Comparison of ENCODE assay signal across 17 cellular contexts in the genomic region with DNA sequence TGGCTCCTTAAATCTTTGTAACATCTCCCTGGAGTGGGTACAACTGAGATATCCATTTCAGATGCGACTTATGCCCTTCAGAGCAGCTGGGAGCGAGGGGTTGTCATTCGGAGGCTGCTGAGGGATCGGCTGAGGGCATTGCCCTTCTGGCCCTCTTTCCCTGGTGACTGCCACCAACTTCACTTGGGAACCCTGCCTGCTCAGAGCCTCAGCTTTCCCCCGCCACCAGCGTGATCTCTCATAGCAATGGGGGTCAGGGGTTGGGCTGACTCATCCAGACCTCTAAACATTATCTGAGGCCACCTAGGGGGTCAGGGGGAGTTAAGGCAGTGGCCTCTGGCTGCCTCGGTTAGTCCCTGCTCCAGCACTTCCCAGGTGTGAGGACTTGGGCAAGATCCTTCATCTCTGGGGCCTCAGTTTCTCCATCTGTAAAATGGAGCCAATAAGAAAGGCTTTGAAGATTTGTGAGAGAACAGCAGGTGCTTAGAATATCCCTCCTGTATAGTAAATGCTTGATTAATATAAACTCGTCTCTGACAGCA. TPM values are rescaled to one million over a fixed set of nuclear protein-coding genes. Genes with fewer than 3 reads are reported as not detected.
DNase-seq lines count a peak whose midpoint lies in the region; ATAC-seq and TF ChIP-seq lines count a peak whose summit lies in the region.
"Had no signal": no experiment of that assay in that cellular context is flagged by ENCODE, and none has a peak within 500 bp of the region (broad histone marks: within the 10 kb centered on the region; RNA-seq: fewer than 3 reads in every experiment).

No MANE protein-coding gene starts in this region.

- H3K9me2 ChIP-seq in OCI-LY7 (ENCODE audit: insufficient read depth, low read length): no peaks in the 10 kb centered on the region

- DNase-seq in OCI-LY7 (ENCODE audit: low spot score): no peak
- DNase-seq in heart right ventricle: no peak
- DNase-seq in osteoblast (ENCODE audit: insufficient read length, low spot score, missing footprints): peak; percentile 66
- DNase-seq in NCI-H1048 (lab: John Stamatoyannopoulos, UW): no peak
- no peak for DNase-seq in NCI-H2107 (lab: John Stamatoyannopoulos, UW)
- DNase-seq in NCI-H1092 (lab: John Stamatoyannopoulos, UW): no peak
- DNase-seq: activated CD8-positive, alpha-beta memory T cell treated with anti-CD3 and anti-CD28 coated beads, Interleukin-2, amount 10 ng/mL, durations not matched to agents 7 days and 5 days; CD4-positive, alpha-beta T cell; effector CD8-positive, alpha-beta T cell; GOT3; NCI-H1092 treated with DMSO at 0.1 percent for 48 hours; NCI-H524; stimulated activated naive CD4-positive, alpha-beta T cell treated with Interleukin-2 at 50 U/mL for 16 hours; T-helper 9 cell had no signal

- 57 to 60% methylated on average over 8 of the region's 8 CpGs for WGBS in heart right ventricle, 2 donors

- no peaks in the 10 kb centered on the region for H4K20me1 ChIP-seq in BLaER1 treated with 17β-estradiol and CSF1 and Interleukin-3, amounts not matched to agents 10 nM and 100 nM
- no peaks in the 10 kb centered on the region for H4K20me1 ChIP-seq in OCI-LY7 (ENCODE audit: insufficient read depth, low read length)
- no peaks in the 10 kb centered on the region for H4K20me1 ChIP-seq in osteoblast (ENCODE audit: insufficient read depth, low read length)

- peak overlapping the region in 1 of 10 experiments; percentile 43; a peak in 1 of 20 replicates for H3K4me3 ChIP-seq in BLaER1 treated with 17β-estradiol and CSF1 and Interleukin-3, amounts not matched to agents 10 nM and 100 nM
- H3K4me3 ChIP-seq in OCI-LY7 (ENCODE audit: low read depth, low read length, poor library complexity, severe bottlenecking) (no peak overlapping the region), heart right ventricle (no peak overlapping the region), osteoblast (ENCODE audit: insufficient read depth, low read length) (no peak overlapping the region)

- no peak overlapping the region for H2AFZ ChIP-seq in OCI-LY7 (ENCODE audit: low read length)
- no peak overlapping the region for H2AFZ ChIP-seq in osteoblast (ENCODE audit: low read length)

- H3K79me2 ChIP-seq in OCI-LY7 (ENCODE audit: insufficient read depth, low read depth, low read length) (no peaks in the 10 kb centered on the region), osteoblast (ENCODE audit: insufficient read depth, low read length) (no peaks in the 10 kb centered on the region)

- POLR2A ChIA-PET in OCI-LY7 (lab: Charles Lee): interaction anchor here (0.6 to 1.7 kb wide), 6 partner anchors 9 to 41 kb away, joined by 3 to 7 read pairs (median 4); no protein-coding TSS in a partner anchor

- no peaks in the 10 kb centered on the region for H3K36me3 ChIP-seq in BLaER1 treated with 17β-estradiol and CSF1 and Interleukin-3, amounts not matched to agents 10 nM and 100 nM
- H3K36me3 ChIP-seq in OCI-LY7 (ENCODE audit: insufficient read depth, low read length) (no peaks in the 10 kb centered on the region), heart right ventricle (no peaks in the 10 kb centered on the region), osteoblast (ENCODE audit: insufficient read depth, low read length) (no peaks in the 10 kb centered on the region)

- TF ChIP-seq CTCF in OCI-LY7 (conservative IDR thresholded peaks at IDR 0.05; ENCODE audit: low read length) (no peak), heart right ventricle (IDR thresholded peaks at IDR 0.05) (no peak), osteoblast (IDR thresholded peaks at IDR 0.05; ENCODE audit: extremely low read depth, low read depth, low read length) (no peak)

- CTCF ChIA-PET in OCI-LY7 (lab: Charles Lee; ENCODE audit: unreplicated experiment): interaction anchor here (3.3 kb wide), 1 partner anchor 8 kb away, joined by 10 read pairs; no protein-coding TSS in a partner anchor

- H3K27ac ChIP-seq in BLaER1 treated with 17β-estradiol and CSF1 and Interleukin-3, amounts not matched to agents 10 nM and 100 nM: peak overlapping the region in 6 of 11 experiments; percentile 49 to 75 (median 71); a peak in 11 of 22 replicates
- H3K27ac ChIP-seq in OCI-LY7 (ENCODE audit: low read depth, low read length, poor library complexity, severe bottlenecking): peak overlapping the region; percentile 82
- H3K27ac ChIP-seq in heart right ventricle: peak overlapping the region; percentile 82 to 94 (median 90)
- no peak overlapping the region for H3K27ac ChIP-seq in osteoblast (ENCODE audit: low read depth, low read length)
- H3K27ac ChIP-seq: KMS-11 had no signal

- H3K27me3 ChIP-seq in BLaER1 treated with 17β-estradiol and CSF1 and Interleukin-3, amounts not matched to agents 10 nM and 100 nM: no peaks in the 10 kb centered on the region; a peak in 1 of 22 replicates
- H3K27me3 ChIP-seq in heart right ventricle (no peaks in the 10 kb centered on the region), osteoblast (ENCODE audit: insufficient read depth, low read length) (no peaks in the 10 kb centered on the region)

- peak overlapping the region in 7 of 11 experiments; percentile 28 to 72 (median 67); a peak in 10 of 22 replicates for H3K9ac ChIP-seq in BLaER1 treated with 17β-estradiol and CSF1 and Interleukin-3, amounts not matched to agents 10 nM and 100 nM
- H3K9ac ChIP-seq: KMS-11 had no signal

- intact Hi-C loops in OCI-LY7 (cut with micrococcal nuclease; ENCODE audit: unreplicated experiment) (no loop called here), heart right ventricle (cut with DNase I) (loop anchor here in 1 of 10 donors (10.0 kb wide), 1 partner anchor 393 kb away; no protein-coding TSS in a partner anchor)

- peaks cover 57 to 94% (median 87%) of the 10 kb centered on the region in 10 experiments for H3K4me1 ChIP-seq in BLaER1 treated with 17β-estradiol and CSF1 and Interleukin-3, amounts not matched to agents 10 nM and 100 nM
- H3K4me1 ChIP-seq in OCI-LY7 (ENCODE audit: insufficient read depth, low read length, poor library complexity, severe bottlenecking) (peaks cover 61% of the 10 kb centered on the region), heart right ventricle (peaks cover 12 to 48% (median 37%) of the 10 kb centered on the region in 9 donors), osteoblast (ENCODE audit: insufficient read depth, low read length) (peaks cover 5% of the 10 kb centered on the region)

- no TSS peak for BruUV-seq in OCI-LY7 (replicated peaks; lab: Mats Ljungman, UMichigan)

- ATAC-seq in heart right ventricle (peak in 4 of 8 donors; percentile 3 to 23 (median 12)), GM19035 (IDR thresholded peaks at IDR 0.05; ENCODE audit: unreplicated experiment) (no peak)
- ATAC-seq: activated CD8-positive, alpha-beta memory T cell treated with anti-CD3 and anti-CD28 coated beads, Interleukin-2, amount 10 ng/mL, durations not matched to agents 7 days and 5 days had no signal

- H3K4me2 ChIP-seq in BLaER1 treated with 17β-estradiol and CSF1 and Interleukin-3, amounts not matched to agents 10 nM and 100 nM: peak overlapping the region; percentile 69 to 93 (median 84)
- H3K4me2 ChIP-seq in OCI-LY7 (ENCODE audit: low read length) (peak overlapping the region; percentile 55; the same call in 1 of the 2 replicates), osteoblast (ENCODE audit: insufficient read depth, low read length) (no peak overlapping the region)
- H3K4me2 ChIP-seq: KMS-11 had no signal

- no peaks in the 10 kb centered on the region for H3K9me3 ChIP-seq in BLaER1 treated with 17β-estradiol and CSF1 and Interleukin-3, amounts not matched to agents 10 nM and 100 nM (replicated peaks in 1 of 11)
- H3K9me3 ChIP-seq in OCI-LY7 (ENCODE audit: low read length) (no peaks in the 10 kb centered on the region), heart right ventricle (no peaks in the 10 kb centered on the region), osteoblast (ENCODE audit: low read depth, low read length) (no peaks in the 10 kb centered on the region)

RNA-seq across cellular contexts. Expression of gene PRX, which starts 1.1 kb away (rescaled TPM):
- total RNA-seq in OCI-LY7 (2014; rRNA removed; shearing (Covaris generic)): 1.8 and 2.2 TPM in 2 replicates
- total RNA-seq in OCI-LY7 (2022) (4.0 and 4.9 TPM in 2 replicates), heart right ventricle (1 to 10 TPM; 1.7 to 3.8 (median 2.7) TPM), osteoblast (2.7 and 3.3 TPM in 2 replicates)
- 1 to 10 TPM; 2.4 to 2.7 TPM for polyA plus RNA-seq in heart right ventricle

RNA-seq across cellular contexts. Expression of gene SERTAD1, which starts 13.8 kb away (rescaled TPM):
- 5.0 and 5.7 TPM in 2 replicates for total RNA-seq in OCI-LY7 (2014; rRNA removed; shearing (Covaris generic))
- 5.5 and 6.1 TPM in 2 replicates for total RNA-seq in OCI-LY7 (2022)
- 10 to 100 TPM in 3 of 10 donors, 1 to 10 TPM in 7; 6.3 to 16.8 (median 8.4) TPM for total RNA-seq in heart right ventricle
- 10 to 100 TPM; 13.4 to 35.8 TPM for polyA plus RNA-seq in heart right ventricle
- total RNA-seq in osteoblast: 15.2 and 15.3 TPM in 2 replicates

RNA-seq across cellular contexts. Expression of gene HIPK4, which starts 22.0 kb away (rescaled TPM):
- total RNA-seq in OCI-LY7 (2014; rRNA removed; shearing (Covaris generic)): not detected in 2 replicates
- not detected in 2 replicates for total RNA-seq in OCI-LY7 (2022)
- under 1 TPM in 2 of 10 donors, not detected in 8; 0.10 to 0.15 TPM for total RNA-seq in heart right ventricle
- polyA plus RNA-seq in heart right ventricle: under 1 TPM in 1 of 2 donors, not detected in 1; 0.09 TPM
- total RNA-seq in osteoblast: 0.29 and 0.36 TPM in 2 replicates
- total RNA-seq: activated CD8-positive, alpha-beta memory T cell treated with anti-CD3 and anti-CD28 coated beads, Interleukin-2, amount 10 ng/mL, durations not matched to agents 7 days and 5 days had no signal

RNA-seq across cellular contexts. Expression of gene SERTAD3, which starts 32.1 kb away (rescaled TPM):
- 12.2 and 15.7 TPM in 2 replicates for total RNA-seq in OCI-LY7 (2014; rRNA removed; shearing (Covaris generic))
- total RNA-seq in OCI-LY7 (2022): 18.6 and 21.3 TPM in 2 replicates
- total RNA-seq in heart right ventricle: 10 to 100 TPM; 19.4 to 37.5 (median 27.4) TPM
- polyA plus RNA-seq in heart right ventricle: 10 to 100 TPM; 35.3 to 35.6 TPM
- total RNA-seq in osteoblast: 21.2 and 23.5 TPM in 2 replicates

RNA-seq across cellular contexts. Expression of gene BLVRB, which starts 53.5 kb away (rescaled TPM):
- total RNA-seq in OCI-LY7 (2014; rRNA removed; shearing (Covaris generic)): 46.0 and 48.5 TPM in 2 replicates
- total RNA-seq in OCI-LY7 (2022): 40.3 and 45.0 TPM in 2 replicates
- total RNA-seq in heart right ventricle: 100 to 1,000 TPM in 3 of 10 donors, 10 to 100 TPM in 7; 70.9 to 144 (median 91.4) TPM
- polyA plus RNA-seq in heart right ventricle: 100 to 1,000 TPM in 1 of 2 donors, 10 to 100 TPM in 1; 95.8 to 213 TPM
- total RNA-seq in osteoblast: 75.7 and 82.2 TPM in 2 replicates
